Comparison of ENCODE assay signal across 1 cellular context in genomic region chr4:174461438-174462106, GRCh38.
TF ChIP-seq lines count a peak whose summit lies in the region.

No MANE protein-coding gene starts in this region.

TF ChIP-seq in HEK293, 187 proteins besides CTCF, POLR2A, EP300 and RAD21 (continued from another document):
- TF ChIP-seq ZNF280D (tag by site-specific recombination; IDR thresholded peaks at IDR 0.05) (no peak), FEZF1 (tag by site-specific recombination; IDR thresholded peaks at IDR 0.05) (peak; percentile 32; the same call in 1 of the 2 replicates), ZBTB8A (tag by site-specific recombination; IDR thresholded peaks at IDR 0.05) (no peak), ZEB2 (tag by site-specific recombination; IDR thresholded peaks at IDR 0.05) (no peak)
